Comparison of ENCODE assay signal across 22 cellular contexts in genomic region chr9:107523539-107523938, GRCh38. TPM values are rescaled to one million over a fixed set of nuclear protein-coding genes. Genes with fewer than 3 reads are reported as not detected.
DNase-seq lines count a peak whose midpoint lies in the region; ATAC-seq and TF ChIP-seq lines count a peak whose summit lies in the region.
"Had no signal": no experiment of that assay in that cellular context is flagged by ENCODE, and none has a peak within 500 bp of the region (broad histone marks: within the 10 kb centered on the region; RNA-seq: fewer than 3 reads in every experiment).

No MANE protein-coding gene starts in this region.

- no peak overlapping the region for H3K9ac ChIP-seq in neural progenitor cell
- H3K9ac ChIP-seq: BLaER1 had no signal

- no peak for TF ChIP-seq CTCF in neural progenitor cell (IDR thresholded peaks at IDR 0.05)

- H3K4me1 Mint-ChIP-seq in neural progenitor cell (no peaks in the 10 kb centered on the region), T-helper 17 cell (no peaks in the 10 kb centered on the region)
- H3K4me1 Mint-ChIP-seq: CD14-positive monocyte; CD4-positive, alpha-beta memory T cell; CD4-positive, CD25-positive, alpha-beta regulatory T cell; CD8-positive, alpha-beta memory T cell had no signal

- no peaks in the 10 kb centered on the region for H3K27me3 ChIP-seq in neural progenitor cell
- H3K27me3 ChIP-seq: BE2C, BLaER1 had no signal

- H3K27ac ChIP-seq in neural progenitor cell, result no peak overlapping the region
- H3K27ac ChIP-seq: BLaER1 had no signal

- H3K79me2 ChIP-seq in neural progenitor cell (ENCODE audit: low read depth), result no peaks in the 10 kb centered on the region

- H3K36me3 ChIP-seq in neural progenitor cell, result no peaks in the 10 kb centered on the region
- H3K36me3 ChIP-seq: BE2C, BLaER1 had no signal

- H3K27ac Mint-ChIP-seq in neural progenitor cell (peak overlapping the region; percentile 67), T-helper 17 cell (no peak overlapping the region)
- H3K27ac Mint-ChIP-seq: CD4-positive, alpha-beta memory T cell had no signal

- H3K36me3 Mint-ChIP-seq in neural progenitor cell (no peaks in the 10 kb centered on the region), T-helper 17 cell (ENCODE audit: low read depth) (no peaks in the 10 kb centered on the region)
- H3K36me3 Mint-ChIP-seq: CD14-positive monocyte; CD4-positive, alpha-beta memory T cell; CD4-positive, CD25-positive, alpha-beta regulatory T cell had no signal

- ATAC-seq in T-helper 17 cell (no peak), GM19452 (IDR thresholded peaks at IDR 0.05; ENCODE audit: unreplicated experiment) (no peak)

- no peak overlapping the region for H3K4me2 ChIP-seq in neural progenitor cell
- H3K4me2 ChIP-seq: BLaER1 had no signal

- H3K9me3 ChIP-seq in neural progenitor cell (ENCODE audit: low read depth) (no peaks in the 10 kb centered on the region), T-helper 17 cell (ENCODE audit: control insufficient read depth, low read length, poor library complexity, severe bottlenecking) (no peaks in the 10 kb centered on the region)
- H3K9me3 ChIP-seq: BE2C, BLaER1 had no signal

- H3K4me1 ChIP-seq in neural progenitor cell, result no peaks in the 10 kb centered on the region
- H3K4me1 ChIP-seq: BE2C, BLaER1 had no signal

- no peaks in the 10 kb centered on the region for H3F3A ChIP-seq in neural progenitor cell (ENCODE audit: low read depth)

- no peaks in the 10 kb centered on the region for H4K20me1 ChIP-seq in neural progenitor cell (ENCODE audit: low read depth)
- H4K20me1 ChIP-seq: BLaER1 had no signal

- H3K27me3 Mint-ChIP-seq in neural progenitor cell (ENCODE audit: insufficient read depth, low read depth), result peaks cover 3% of the 10 kb centered on the region
- no peaks in the 10 kb centered on the region for H3K27me3 Mint-ChIP-seq in T-helper 17 cell
- H3K27me3 Mint-ChIP-seq: CD4-positive, alpha-beta memory T cell; CD4-positive, CD25-positive, alpha-beta regulatory T cell; CD8-positive, alpha-beta memory T cell had no signal

- H3K9me3 Mint-ChIP-seq in neural progenitor cell, result peaks cover 2% of the 10 kb centered on the region

- DNase-seq in islet precursor cell, result peak; percentile 59
- no peak for DNase-seq in neural progenitor cell (ENCODE audit: low spot score)
- DNase-seq in T-helper 17 cell, result no peak
- DNase-seq in globus pallidus (ENCODE audit: low spot score), result no peak
- DNase-seq: 8988T; ACHN; BE2C; C1 segment of cervical spinal cord; CD4-positive, alpha-beta memory T cell; CD4-positive, CD25-positive, alpha-beta regulatory T cell; CD8-positive, alpha-beta memory T cell; COR-L47; DMS 273 treated with DMSO at 0.1 percent for 48 hours; DMS153; DMS53; DMS79; DND-41; EL; GF-D8 had no signal

- no peak overlapping the region for H3K4me3 ChIP-seq in neural progenitor cell
- H3K4me3 ChIP-seq: BLaER1 had no signal

- no peak overlapping the region for H2AFZ ChIP-seq in neural progenitor cell (replicated peaks)

- H3K4me3 Mint-ChIP-seq in neural progenitor cell, result no peak overlapping the region
- H3K4me3 Mint-ChIP-seq in T-helper 17 cell, result no peak overlapping the region
- H3K4me3 Mint-ChIP-seq: CD14-positive monocyte; CD4-positive, alpha-beta memory T cell; CD4-positive, CD25-positive, alpha-beta regulatory T cell; CD8-positive, alpha-beta memory T cell had no signal

RNA-seq across cellular contexts. Expression of gene KLF4, which starts 34.0 kb away (rescaled TPM):
- 0.51 and 2.1 TPM in 2 replicates for total RNA-seq in neural progenitor cell (ENCODE audit: low replicate concordance)
- 10 to 100 TPM; 22.1 to 55.3 TPM for total RNA-seq in T-helper 17 cell
